ENCODE assay signal across 11 cellular contexts in the genomic region with DNA sequence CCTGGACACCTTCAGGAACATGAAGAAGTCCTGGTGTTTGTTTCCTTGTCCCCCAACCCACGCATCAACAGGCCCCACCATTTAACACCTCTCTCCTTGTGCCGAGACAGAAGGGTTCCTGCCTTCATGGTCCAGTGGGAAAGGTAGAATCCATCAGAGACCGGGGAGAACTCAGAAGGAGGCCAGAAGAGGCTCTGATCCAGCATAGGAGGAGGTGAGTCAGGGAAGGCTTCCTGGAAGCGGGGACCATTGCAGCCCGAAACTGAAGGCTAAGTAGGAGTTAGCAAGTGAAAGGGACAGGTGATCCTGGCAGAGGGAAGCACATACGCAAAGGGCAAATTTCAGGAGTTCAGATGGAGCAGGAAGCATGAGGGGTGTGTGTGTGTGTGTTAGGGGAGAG. TPM values are rescaled to one million over a fixed set of nuclear protein-coding genes. Genes with fewer than 3 reads are reported as not detected.
DNase-seq lines count a peak whose midpoint lies in the region; ATAC-seq and TF ChIP-seq lines count a peak whose summit lies in the region.
"Had no signal": no experiment of that assay in that cellular context is flagged by ENCODE, and none has a peak within 500 bp of the region (broad histone marks: within the 10 kb centered on the region; RNA-seq: fewer than 3 reads in every experiment).

No MANE protein-coding gene starts in this region.

- H4K20me1 ChIP-seq in BLaER1 (no peaks in the 10 kb centered on the region), hepatocyte (ENCODE audit: insufficient read depth, poor library complexity, severe bottlenecking) (no peaks in the 10 kb centered on the region)

- TF ChIP-seq CTCF in lower lobe of right lung (IDR thresholded peaks at IDR 0.05) (no peak), hepatocyte (IDR thresholded peaks at IDR 0.05; ENCODE audit: poor library complexity) (no peak)

- H3K9ac ChIP-seq in BLaER1, result peak overlapping the region; percentile 28; the same call in 1 of the 2 replicates

- H3K4me3 ChIP-seq in BLaER1, result peak overlapping the region; percentile 53
- peak overlapping the region; percentile 61; the same call in 1 of the 2 replicates for H3K4me3 ChIP-seq in GM08714 (ENCODE audit: low read length)
- H3K4me3 ChIP-seq in lower lobe of right lung, result peak overlapping the region; percentile 41
- no peak overlapping the region for H3K4me3 ChIP-seq in hepatocyte

- no peaks in the 10 kb centered on the region for H3K79me2 ChIP-seq in hepatocyte

- no peaks in the 10 kb centered on the region for H3K9me3 ChIP-seq in BLaER1
- H3K9me3 ChIP-seq in lower lobe of right lung, result no peaks in the 10 kb centered on the region
- no peaks in the 10 kb centered on the region for H3K9me3 ChIP-seq in hepatocyte (ENCODE audit: low read depth)

- ATAC-seq in lower lobe of right lung (no peak), GM18909 (IDR thresholded peaks at IDR 0.05; ENCODE audit: poor library complexity, unreplicated experiment) (no peak)

- H2AFZ ChIP-seq in hepatocyte, result no peak overlapping the region

- no peaks in the 10 kb centered on the region for H3K9me2 ChIP-seq in hepatocyte (replicated peaks; ENCODE audit: insufficient read depth)

- H3K27me3 ChIP-seq in BLaER1, result no peaks in the 10 kb centered on the region
- no peaks in the 10 kb centered on the region for H3K27me3 ChIP-seq in lower lobe of right lung (ENCODE audit: low read depth)
- no peaks in the 10 kb centered on the region for H3K27me3 ChIP-seq in hepatocyte

- WGBS in hepatocyte (ENCODE audit: low lambda C conversion rate, missing lambda C conversion rate), result 80% methylated on average over 6 of the region's 6 CpGs

- peaks cover 6% of the 10 kb centered on the region; the same call in 1 of the 2 replicates for H3K36me3 ChIP-seq in BLaER1
- no peaks in the 10 kb centered on the region for H3K36me3 ChIP-seq in lower lobe of right lung
- H3K36me3 ChIP-seq in hepatocyte (replicated peaks; ENCODE audit: insufficient read depth, low read depth), result no peaks in the 10 kb centered on the region

- H3K27ac ChIP-seq in BLaER1 (peak overlapping the region; percentile 74), lower lobe of right lung (peak overlapping the region; percentile 62), hepatocyte (no peak overlapping the region)
- H3K27ac ChIP-seq: C4-2B had no signal

- intact Hi-C loops in lower lobe of right lung (cut with DNase I), result no loop called here

- H3K4me1 ChIP-seq in BLaER1 (peaks cover 38% of the 10 kb centered on the region), lower lobe of right lung (peaks cover 14% of the 10 kb centered on the region), hepatocyte (ENCODE audit: insufficient read depth) (no peaks in the 10 kb centered on the region)

- peak; percentile 33 to 50 for DNase-seq in activated CD4-positive, alpha-beta T cell treated with anti-CD3 and anti-CD28 coated beads, Interleukin-2, amount 50 U/mL, for 48 hours
- DNase-seq in lower lobe of right lung (no peak), hepatocyte (ENCODE audit: low spot score) (no peak), OCI-M1 (lab: John Stamatoyannopoulos, UW) (no peak), NCI-H2029 treated with DMSO at 0.1 percent for 48 hours (lab: John Stamatoyannopoulos, UW) (no peak)
- DNase-seq: NCI-H146, nucleus accumbens had no signal

- H3K4me2 ChIP-seq in BLaER1 (peak overlapping the region; percentile 66), hepatocyte (no peak overlapping the region)

RNA-seq across cellular contexts. Expression of a gene that starts 0.5 kb away (rescaled TPM):
- total RNA-seq in lower lobe of right lung (33.0 TPM), hepatocyte (5.2 and 5.3 TPM in 2 replicates)
- 11.7 and 16.8 TPM in 2 replicates for polyA plus RNA-seq in hepatocyte

RNA-seq across cellular contexts. Expression of a gene that starts 5.6 kb away (rescaled TPM):
- total RNA-seq in lower lobe of right lung, result 29.6 TPM
- total RNA-seq in hepatocyte, result 11.7 and 16.4 TPM in 2 replicates
- 35.5 and 42.0 TPM in 2 replicates for polyA plus RNA-seq in hepatocyte

RNA-seq across cellular contexts. Expression of a gene that starts 23.1 kb away (rescaled TPM):
- total RNA-seq in lower lobe of right lung (16.8 TPM), hepatocyte (16.9 and 24.9 TPM in 2 replicates)
- 45.1 and 49.3 TPM in 2 replicates for polyA plus RNA-seq in hepatocyte

RNA-seq across cellular contexts. Expression of a gene that starts 29.3 kb away (rescaled TPM):
- total RNA-seq in lower lobe of right lung (6.2 TPM), hepatocyte (2.6 and 5.8 TPM in 2 replicates)
- polyA plus RNA-seq in hepatocyte, result 10.3 TPM in 2 replicates

RNA-seq across cellular contexts. Expression of a gene that starts 41.4 kb away (rescaled TPM):
- 164 TPM for total RNA-seq in lower lobe of right lung
- total RNA-seq in hepatocyte, result 52.4 and 63.6 TPM in 2 replicates
- 94.3 and 108 TPM in 2 replicates for polyA plus RNA-seq in hepatocyte

Comparison
In these comparisons a context has a peak if more than half of its experiments do, and no peak if none do; other contexts are left out.
1. DNase-seq: peak in activated CD4-positive, alpha-beta T cell treated with anti-CD3 and anti-CD28 coated beads, Interleukin-2, amount 50 U/mL, for 48 hours (2 of 2); none in lower lobe of right lung (single experiment), hepatocyte (single experiment), OCI-M1 (single experiment) and NCI-H2029 treated with DMSO at 0.1 percent for 48 hours (single experiment).